In genomic region chr17:5486206-5487124, GRCh38 we compare ENCODE assay signal across 1 cellular context.
TF ChIP-seq lines count a peak whose summit lies in the region.

Gene MIS12, plus strand, starts transcription at chr17:5486566. Its CDS starts 2,297 bp downstream, at chr17:5488863.

TF ChIP-seq in K562, 482 proteins besides CTCF, POLR2A, EP300 and RAD21 (continued from another document and continues in another):
- TF ChIP-seq ZNF740 (CRISPR knock-in tag; IDR thresholded peaks at IDR 0.05) (peak; percentile 9; the same call in 1 of the 2 replicates), ZNF740 (tag; IDR thresholded peaks at IDR 0.05) (peak in 1 of 2 experiments; percentile 92; a peak in 2 of 4 replicates), MAZ (CRISPR knock-in tag; conservative IDR thresholded peaks at IDR 0.05 in 1 of 2, IDR thresholded peaks at IDR 0.05 in 1 of 2) (peak; percentile 48 to 68), TAF1 (IDR thresholded peaks at IDR 0.05; ENCODE audit: control insufficient read depth, extremely low read depth, insufficient read depth, low read length, severe bottlenecking) (peak; percentile 67), ELK1 (CRISPR knock-in tag; IDR thresholded peaks at IDR 0.05) (no peak), NFXL1 (CRISPR knock-in tag; IDR thresholded peaks at IDR 0.05) (no peak), FOS (IDR thresholded peaks at IDR 0.05; ENCODE audit: extremely low read depth, insufficient read length) (peak; percentile 55), CBFA2T3 (IDR thresholded peaks at IDR 0.05) (no peak), KDM2B (CRISPR knock-in tag; IDR thresholded peaks at IDR 0.05) (no peak), CBFA2T2 (conservative IDR thresholded peaks at IDR 0.05) (no peak), ARID2 (IDR thresholded peaks at IDR 0.05) (no peak), ZBTB8A (IDR thresholded peaks at IDR 0.05; ENCODE audit: partially characterized antibody) (no peak), ZNF277 (CRISPR knock-in tag; IDR thresholded peaks at IDR 0.05; ENCODE audit: borderline replicate concordance) (no peak), NCOA4 (IDR thresholded peaks at IDR 0.05; ENCODE audit: partially characterized antibody) (no peak), ZBTB9 (CRISPR knock-in tag; IDR thresholded peaks at IDR 0.05) (peak; percentile 85; the same call in 1 of the 2 replicates), ARID1B (IDR thresholded peaks at IDR 0.05) (no peak), PTRF (tag; IDR thresholded peaks at IDR 0.05) (no peak), THAP12 (CRISPR knock-in tag; IDR thresholded peaks at IDR 0.05) (peak; percentile 70; the same call in 1 of the 2 replicates), ZNF354B (CRISPR knock-in tag; IDR thresholded peaks at IDR 0.05) (no peak), SOX6 (IDR thresholded peaks at IDR 0.05) (peak; percentile 46; the same call in 1 of the 2 replicates), TEAD2 (tag; IDR thresholded peaks at IDR 0.05) (no peak), DPF2 (IDR thresholded peaks at IDR 0.05) (no peak), VEZF1 (CRISPR knock-in tag; IDR thresholded peaks at IDR 0.05) (peak; percentile 99), ADNP (tag; IDR thresholded peaks at IDR 0.05) (no peak), ZNF589 (CRISPR knock-in tag; IDR thresholded peaks at IDR 0.05; ENCODE audit: low read depth) (0 out of 2 replicates have a peak, but pooled peaks have one; percentile 46), CBX3 (IDR thresholded peaks at IDR 0.05; ENCODE audit: borderline replicate concordance in 1 of 2, low read length in 2 of 2) (peak in 1 of 2 experiments; percentile 75; a peak in 1 of 3 replicates), E2F6 (IDR thresholded peaks at IDR 0.05; ENCODE audit: borderline replicate concordance in 1 of 2, extremely low read depth in 1 of 2, insufficient read depth in 1 of 2, insufficient read length in 1 of 2, low read depth in 1 of 2, low read length in 1 of 2, poor library complexity in 1 of 2, severe bottlenecking in 1 of 2) (peak; percentile 91 to 95), SMAD4 (CRISPR knock-in tag; conservative IDR thresholded peaks at IDR 0.05) (peak; percentile 69), NEUROD1 (IDR thresholded peaks at IDR 0.05; ENCODE audit: borderline replicate concordance, low read depth, low read length, partially characterized antibody) (peak; percentile 14), KDM5B (IDR thresholded peaks at IDR 0.05; ENCODE audit: insufficient replicate concordance, low read depth, low read length) (peak; percentile 78), HNRNPUL1 (IDR thresholded peaks at IDR 0.05; ENCODE audit: low read length) (no peak), ZBTB43 (CRISPR knock-in tag; IDR thresholded peaks at IDR 0.05) (no peak), CHD7 (IDR thresholded peaks at IDR 0.05; ENCODE audit: low read depth, low read length) (no peak), TEAD1 (CRISPR knock-in tag; IDR thresholded peaks at IDR 0.05) (peak in 1 of 2 experiments; percentile 84; a peak in 2 of 4 replicates), JUND (IDR thresholded peaks at IDR 0.05; ENCODE audit: borderline replicate concordance, low read depth, low read length) (peak; percentile 17; the same call in 1 of the 2 replicates), JUND (tag; IDR thresholded peaks at IDR 0.05; ENCODE audit: borderline replicate concordance, low read depth, low read length) (no peak), NR1H2 (CRISPR knock-in tag; IDR thresholded peaks at IDR 0.05) (no peak), SAFB (IDR thresholded peaks at IDR 0.05; ENCODE audit: borderline replicate concordance, low read depth, low read length) (no peak), ZNF766 (CRISPR knock-in tag; conservative IDR thresholded peaks at IDR 0.05) (no peak)
